Comparison of ENCODE assay signal across 2 cellular contexts in genomic region chr5:86617309-86617755, GRCh38.
TF ChIP-seq lines count a peak whose summit lies in the region.

No MANE protein-coding gene starts in this region.

TF ChIP-seq in IMR-90, 13 proteins besides CTCF, POLR2A, EP300 and RAD21:
- TF ChIP-seq USF2 (IDR thresholded peaks at IDR 0.05; ENCODE audit: low read depth, low read length): no peak
- no peak for TF ChIP-seq MAFK (IDR thresholded peaks at IDR 0.05; ENCODE audit: low read depth, low read length)
- TF ChIP-seq MXI1 (IDR thresholded peaks at IDR 0.05; ENCODE audit: borderline replicate concordance, low read depth, low read length): no peak
- no peak for TF ChIP-seq RFX5 (IDR thresholded peaks at IDR 0.05; ENCODE audit: low read depth, low read length)
- no peak for TF ChIP-seq FOS (IDR thresholded peaks at IDR 0.05; ENCODE audit: low read depth, low read length)
- TF ChIP-seq CEBPB (IDR thresholded peaks at IDR 0.05; ENCODE audit: low read depth, low read length): no peak
- TF ChIP-seq SMC3 (IDR thresholded peaks at IDR 0.05; ENCODE audit: low read depth, low read length): no peak
- no peak for TF ChIP-seq BHLHE40 (IDR thresholded peaks at IDR 0.05; ENCODE audit: low read depth, low read length)
- TF ChIP-seq NFE2L2 (IDR thresholded peaks at IDR 0.05; ENCODE audit: low read depth, low read length): no peak
- TF ChIP-seq ELK1 (IDR thresholded peaks at IDR 0.05; ENCODE audit: borderline replicate concordance, low read depth, low read length): no peak
- no peak for TF ChIP-seq RCOR1 (IDR thresholded peaks at IDR 0.05; ENCODE audit: insufficient replicate concordance, low read length)
- no peak for TF ChIP-seq CHD1 (IDR thresholded peaks at IDR 0.05; ENCODE audit: low read depth, low read length)
- no peak for TF ChIP-seq MAZ (IDR thresholded peaks at IDR 0.05; ENCODE audit: borderline replicate concordance, low read depth, low read length)
TF ChIP-seq in IMR-90: peak in this region for 0.

TF ChIP-seq in K562, 482 proteins besides CTCF, POLR2A, EP300 and RAD21:
- TF ChIP-seq ZNF311 (CRISPR knock-in tag; IDR thresholded peaks at IDR 0.05) (0 out of 2 replicates have a peak, but pooled peaks have one; percentile 9), ZNF134 (CRISPR knock-in tag; conservative IDR thresholded peaks at IDR 0.05) (no peak), MIER1 (IDR thresholded peaks at IDR 0.05; ENCODE audit: low read depth) (0 out of 2 replicates have a peak, but pooled peaks have one; percentile 22), ZNF592 (IDR thresholded peaks at IDR 0.05) (peak; percentile 55), EHMT2 (IDR thresholded peaks at IDR 0.05) (peak; percentile 74; the same call in 1 of the 2 replicates), CHD1 (IDR thresholded peaks at IDR 0.05; ENCODE audit: low read length) (no peak), HDGF (IDR thresholded peaks at IDR 0.05) (0 out of 2 replicates have a peak, but pooled peaks have one; percentile 60), BRF1 (IDR thresholded peaks at IDR 0.05; ENCODE audit: borderline replicate concordance, extremely low read depth, insufficient read length) (no peak), ZNF217 (CRISPR knock-in tag; IDR thresholded peaks at IDR 0.05) (no peak), PYGO2 (tag; IDR thresholded peaks at IDR 0.05) (0 out of 2 replicates have a peak, but pooled peaks have one; percentile 47), GTF2E2 (tag; IDR thresholded peaks at IDR 0.05) (0 out of 2 replicates have a peak, but pooled peaks have one; percentile 4), ZNF589 (CRISPR knock-in tag; IDR thresholded peaks at IDR 0.05; ENCODE audit: low read depth) (peak; percentile 21; the same call in 1 of the 2 replicates), AFF1 (IDR thresholded peaks at IDR 0.05; ENCODE audit: low read depth in 1 of 2, partially characterized antibody in 2 of 2) (no peak), MGA (IDR thresholded peaks at IDR 0.05) (peak; percentile 45; the same call in 1 of the 2 replicates), BRD4 (IDR thresholded peaks at IDR 0.05) (0 out of 2 replicates have a peak, but pooled peaks have one; percentile 11), PBX2 (CRISPR knock-in tag; IDR thresholded peaks at IDR 0.05; ENCODE audit: low read depth) (no peak), PBX2 (tag; conservative IDR thresholded peaks at IDR 0.05; ENCODE audit: low read depth) (0 out of 2 replicates have a peak, but pooled peaks have one; percentile 2), E2F3 (CRISPR knock-in tag; IDR thresholded peaks at IDR 0.05) (0 out of 2 replicates have a peak, but pooled peaks have one; percentile 49)
